Comparison of ENCODE assay signal across 14 cellular contexts in the genomic region with DNA sequence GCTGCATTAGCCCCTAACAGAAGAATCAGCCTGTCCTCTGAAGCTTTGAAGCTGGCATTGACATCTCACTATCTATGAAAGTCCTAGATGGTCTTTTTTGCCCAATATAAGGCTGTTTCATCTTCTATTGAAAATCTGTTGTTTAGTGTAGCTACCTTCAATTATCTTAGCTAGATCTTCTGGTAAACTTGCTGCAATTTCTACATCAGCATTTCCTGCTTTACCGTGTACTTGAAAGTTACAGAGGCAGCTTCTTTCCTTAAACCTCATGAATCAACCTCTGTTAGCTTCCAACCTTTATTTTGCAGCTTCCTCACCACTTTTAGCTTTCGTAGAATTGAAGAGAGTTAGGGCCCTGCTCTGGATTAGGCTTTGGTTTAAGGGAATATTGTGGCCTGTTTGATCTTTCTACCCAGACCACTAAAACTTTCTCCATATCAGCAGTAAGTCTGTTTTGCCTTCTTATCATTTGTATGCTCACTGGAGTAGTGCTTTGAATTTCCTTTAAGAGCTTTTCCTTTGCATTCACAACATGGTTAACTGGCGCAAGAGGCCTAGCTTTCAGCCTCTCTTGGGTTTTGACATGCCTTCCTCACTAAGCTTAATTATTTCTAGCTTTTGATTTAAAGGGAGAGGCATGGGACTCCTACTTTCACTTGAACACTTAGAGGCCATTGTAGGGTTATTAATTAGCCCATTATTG. TPM values are rescaled to one million over a fixed set of nuclear protein-coding genes. Genes with fewer than 3 reads are reported as not detected.
DNase-seq lines count a peak whose midpoint lies in the region; ATAC-seq and TF ChIP-seq lines count a peak whose summit lies in the region.
"Had no signal": no experiment of that assay in that cellular context is flagged by ENCODE, and none has a peak within 500 bp of the region (broad histone marks: within the 10 kb centered on the region; RNA-seq: fewer than 3 reads in every experiment).

No MANE protein-coding gene starts in this region.

- intact Hi-C loops in left lung (cut with DNase I), result no loop called here

- H3K4me1 ChIP-seq in left lung, result peaks cover 20 to 36% of the 10 kb centered on the region in 2 donors

- POLR2A ChIA-PET in activated CD4-positive, alpha-beta T cell treated with anti-CD3 and anti-CD28 coated beads, Interleukin-2, amount 10 ng/mL, durations not matched to agents 7 days and 5 days (lab: Charles Lee), result no interaction called here
- POLR2A ChIA-PET in activated CD4-positive, alpha-beta memory T cell treated with anti-CD3 and anti-CD28 coated beads, Interleukin-2, amount 10 ng/mL, durations not matched to agents 7 days and 5 days (lab: Charles Lee), result interaction anchor here (0.7 to 18.0 kb wide), 19 partner anchors 9 to 250 kb away, joined by 3 to 382 read pairs (median 5); a partner anchor contains a TSS
- POLR2A ChIA-PET in RWPE1 (lab: Yijun Ruan, JAX; ENCODE audit: low non-redundant PET), result interaction anchor here (0.6 kb wide), 1 partner anchor 1181 kb away, joined by 3 read pairs; no protein-coding TSS in a partner anchor

- H3K9me3 Mint-ChIP-seq in activated CD4-positive, alpha-beta T cell treated with anti-CD3 and anti-CD28 coated beads, Interleukin-2, amount 10 ng/mL, durations not matched to agents 7 days and 5 days, result peaks cover 11% of the 10 kb centered on the region
- no peaks in the 10 kb centered on the region for H3K9me3 Mint-ChIP-seq in activated CD4-positive, alpha-beta memory T cell treated with anti-CD3 and anti-CD28 coated beads, Interleukin-2, amount 10 ng/mL, durations not matched to agents 7 days and 5 days
- peaks cover 0 to 1% of the 10 kb centered on the region in 2 donors for H3K9me3 Mint-ChIP-seq in stimulated activated naive B cell treated with anti-CD40 and anti-IgM and Interleukin-4, amounts not matched to agents 10 μg/mL and 1 μg/mL and 100 μg/mL, for 72 hours

- CTCF ChIA-PET in activated CD4-positive, alpha-beta T cell treated with anti-CD3 and anti-CD28 coated beads, Interleukin-2, amount 10 ng/mL, durations not matched to agents 7 days and 5 days (lab: Charles Lee), result interaction anchor here (1.0 to 2.3 kb wide), 10 partner anchors 9 to 311 kb away, joined by 3 to 15 read pairs (median 5); no protein-coding TSS in a partner anchor
- CTCF ChIA-PET in activated CD4-positive, alpha-beta memory T cell treated with anti-CD3 and anti-CD28 coated beads, Interleukin-2, amount 10 ng/mL, durations not matched to agents 7 days and 5 days (lab: Charles Lee), result interaction anchor here (0.8 to 2.2 kb wide), 11 partner anchors 8 to 311 kb away, joined by 3 to 8 read pairs (median 4); a partner anchor contains a TSS
- CTCF ChIA-PET in RWPE1 (lab: Yijun Ruan, JAX), result interaction anchor here (0.7 to 1.4 kb wide), 3 partner anchors 9 to 344 kb away, joined by 4 to 8 read pairs (median 5); no protein-coding TSS in a partner anchor

- peak overlapping the region; percentile 37 to 40 for H3K27ac ChIP-seq in left lung
- H3K27ac ChIP-seq in RWPE1, result no peak overlapping the region
- H3K27ac ChIP-seq: gastroesophageal sphincter, HL-60, tibial nerve had no signal

- no peak for DNase-seq in activated CD4-positive, alpha-beta T cell treated with anti-CD3 and anti-CD28 coated beads, Interleukin-2, amount 10 ng/mL, durations not matched to agents 7 days and 5 days
- no peak for DNase-seq in activated CD4-positive, alpha-beta T cell treated with anti-CD3 and anti-CD28 coated beads for 4 hours
- DNase-seq in activated CD4-positive, alpha-beta memory T cell treated with anti-CD3 and anti-CD28 coated beads, Interleukin-2, amount 10 ng/mL, durations not matched to agents 7 days and 5 days, result no peak
- DNase-seq in left lung (no peak), RWPE1 (ENCODE audit: low spot score) (no peak), ACHN (no peak)
- DNase-seq in stimulated activated naive B cell treated with anti-CD40 and anti-IgM and Interleukin-4, amounts not matched to agents 10 μg/mL and 1 μg/mL and 100 μg/mL, for 72 hours, result no peak
- DNase-seq: DMS53, islet precursor cell, nephron progenitor cell had no signal

- ATAC-seq in left lung, result peak; percentile 63
- ATAC-seq in stimulated activated naive B cell treated with anti-CD40 and anti-IgM and Interleukin-4, amounts not matched to agents 10 μg/mL and 1 μg/mL and 100 μg/mL, for 72 hours (replicated peaks), result no peak
- no peak for ATAC-seq in GM19395 (IDR thresholded peaks at IDR 0.05; ENCODE audit: unreplicated experiment)
- ATAC-seq: gastroesophageal sphincter had no signal

- no peaks in the 10 kb centered on the region for H3K27me3 ChIP-seq in left lung
- H3K27me3 ChIP-seq: gastroesophageal sphincter, tibial nerve had no signal

- peaks cover 81% of the 10 kb centered on the region for H3K4me1 Mint-ChIP-seq in activated CD4-positive, alpha-beta T cell treated with anti-CD3 and anti-CD28 coated beads, Interleukin-2, amount 10 ng/mL, durations not matched to agents 7 days and 5 days
- peaks cover 79% of the 10 kb centered on the region for H3K4me1 Mint-ChIP-seq in activated CD4-positive, alpha-beta memory T cell treated with anti-CD3 and anti-CD28 coated beads, Interleukin-2, amount 10 ng/mL, durations not matched to agents 7 days and 5 days
- peaks cover 44 to 69% of the 10 kb centered on the region in 2 donors for H3K4me1 Mint-ChIP-seq in stimulated activated naive B cell treated with anti-CD40 and anti-IgM and Interleukin-4, amounts not matched to agents 10 μg/mL and 1 μg/mL and 100 μg/mL, for 72 hours

- no peak overlapping the region for H3K4me3 ChIP-seq in left lung
- H3K4me3 ChIP-seq: gastroesophageal sphincter, tibial nerve had no signal

- peak overlapping the region; percentile 86 for H3K27ac Mint-ChIP-seq in activated CD4-positive, alpha-beta T cell treated with anti-CD3 and anti-CD28 coated beads, Interleukin-2, amount 10 ng/mL, durations not matched to agents 7 days and 5 days
- peak overlapping the region; percentile 80 for H3K27ac Mint-ChIP-seq in activated CD4-positive, alpha-beta memory T cell treated with anti-CD3 and anti-CD28 coated beads, Interleukin-2, amount 10 ng/mL, durations not matched to agents 7 days and 5 days
- peak overlapping the region; percentile 60 for H3K27ac Mint-ChIP-seq in stimulated activated naive B cell treated with anti-CD40 and anti-IgM and Interleukin-4, amounts not matched to agents 10 μg/mL and 1 μg/mL and 100 μg/mL, for 72 hours

- no peaks in the 10 kb centered on the region for H3K36me3 ChIP-seq in left lung
- H3K36me3 ChIP-seq: gastroesophageal sphincter, tibial nerve had no signal

- TF ChIP-seq CTCF in left lung (IDR thresholded peaks at IDR 0.05), result no peak
- TF ChIP-seq CTCF in RWPE1 (conservative IDR thresholded peaks at IDR 0.05; ENCODE audit: low read depth), result no peak

- H3K36me3 Mint-ChIP-seq in activated CD4-positive, alpha-beta T cell treated with anti-CD3 and anti-CD28 coated beads, Interleukin-2, amount 10 ng/mL, durations not matched to agents 7 days and 5 days (ENCODE audit: low read depth), result peaks cover 66% of the 10 kb centered on the region
- peaks cover 67% of the 10 kb centered on the region for H3K36me3 Mint-ChIP-seq in activated CD4-positive, alpha-beta memory T cell treated with anti-CD3 and anti-CD28 coated beads, Interleukin-2, amount 10 ng/mL, durations not matched to agents 7 days and 5 days (ENCODE audit: low read depth)
- peaks cover 58 to 76% of the 10 kb centered on the region in 2 donors for H3K36me3 Mint-ChIP-seq in stimulated activated naive B cell treated with anti-CD40 and anti-IgM and Interleukin-4, amounts not matched to agents 10 μg/mL and 1 μg/mL and 100 μg/mL, for 72 hours

- no peaks in the 10 kb centered on the region for H3K27me3 Mint-ChIP-seq in activated CD4-positive, alpha-beta T cell treated with anti-CD3 and anti-CD28 coated beads, Interleukin-2, amount 10 ng/mL, durations not matched to agents 7 days and 5 days
- H3K27me3 Mint-ChIP-seq in activated CD4-positive, alpha-beta memory T cell treated with anti-CD3 and anti-CD28 coated beads, Interleukin-2, amount 10 ng/mL, durations not matched to agents 7 days and 5 days, result no peaks in the 10 kb centered on the region
- H3K27me3 Mint-ChIP-seq in stimulated activated naive B cell treated with anti-CD40 and anti-IgM and Interleukin-4, amounts not matched to agents 10 μg/mL and 1 μg/mL and 100 μg/mL, for 72 hours, result no peaks in the 10 kb centered on the region

- peak overlapping the region; percentile 17 for H3K4me3 Mint-ChIP-seq in activated CD4-positive, alpha-beta T cell treated with anti-CD3 and anti-CD28 coated beads, Interleukin-2, amount 10 ng/mL, durations not matched to agents 7 days and 5 days
- H3K4me3 Mint-ChIP-seq in activated CD4-positive, alpha-beta memory T cell treated with anti-CD3 and anti-CD28 coated beads, Interleukin-2, amount 10 ng/mL, durations not matched to agents 7 days and 5 days, result peak overlapping the region; percentile 34
- no peak overlapping the region for H3K4me3 Mint-ChIP-seq in stimulated activated naive B cell treated with anti-CD40 and anti-IgM and Interleukin-4, amounts not matched to agents 10 μg/mL and 1 μg/mL and 100 μg/mL, for 72 hours
- H3K4me3 Mint-ChIP-seq: nephron progenitor cell had no signal

- H3K9me3 ChIP-seq in left lung, result no peaks in the 10 kb centered on the region
- H3K9me3 ChIP-seq: gastroesophageal sphincter had no signal

- in situ Hi-C loops in ACHN (cut with HindIII; ENCODE audit: low pct_ligation_motif_present, low pct_unique_long_range_greater_than_20kb, low sequenced_read_pairs), result no loop called here

RNA-seq across cellular contexts. Expression of a gene that starts 32.5 kb away (rescaled TPM):
- 10 to 100 TPM; 41.2 to 42.9 TPM for total RNA-seq in activated CD4-positive, alpha-beta T cell treated with anti-CD3 and anti-CD28 coated beads, Interleukin-2, amount 10 ng/mL, durations not matched to agents 7 days and 5 days
- total RNA-seq in activated CD4-positive, alpha-beta memory T cell treated with anti-CD3 and anti-CD28 coated beads, Interleukin-2, amount 10 ng/mL, durations not matched to agents 7 days and 5 days, result 10 to 100 TPM; 71.1 to 73.9 TPM
- 10 to 100 TPM; 29.9 to 37.9 TPM for total RNA-seq in left lung

Comparison
In these comparisons a context has a peak if more than half of its experiments do, and no peak if none do; other contexts are left out.
1. H3K4me3 Mint-ChIP-seq: peak in activated CD4-positive, alpha-beta T cell treated with anti-CD3 and anti-CD28 coated beads, Interleukin-2, amount 10 ng/mL, durations not matched to agents 7 days and 5 days (single experiment) and activated CD4-positive, alpha-beta memory T cell treated with anti-CD3 and anti-CD28 coated beads, Interleukin-2, amount 10 ng/mL, durations not matched to agents 7 days and 5 days (single experiment); none in stimulated activated naive B cell treated with anti-CD40 and anti-IgM and Interleukin-4, amounts not matched to agents 10 μg/mL and 1 μg/mL and 100 μg/mL, for 72 hours (0 of 2).
2. Peak in every context shown above with its lines, with median percentiles within 50 percentile points of each other: H3K27ac Mint-ChIP-seq.